1 cellular context compared by ENCODE assay signal in the genomic region with DNA sequence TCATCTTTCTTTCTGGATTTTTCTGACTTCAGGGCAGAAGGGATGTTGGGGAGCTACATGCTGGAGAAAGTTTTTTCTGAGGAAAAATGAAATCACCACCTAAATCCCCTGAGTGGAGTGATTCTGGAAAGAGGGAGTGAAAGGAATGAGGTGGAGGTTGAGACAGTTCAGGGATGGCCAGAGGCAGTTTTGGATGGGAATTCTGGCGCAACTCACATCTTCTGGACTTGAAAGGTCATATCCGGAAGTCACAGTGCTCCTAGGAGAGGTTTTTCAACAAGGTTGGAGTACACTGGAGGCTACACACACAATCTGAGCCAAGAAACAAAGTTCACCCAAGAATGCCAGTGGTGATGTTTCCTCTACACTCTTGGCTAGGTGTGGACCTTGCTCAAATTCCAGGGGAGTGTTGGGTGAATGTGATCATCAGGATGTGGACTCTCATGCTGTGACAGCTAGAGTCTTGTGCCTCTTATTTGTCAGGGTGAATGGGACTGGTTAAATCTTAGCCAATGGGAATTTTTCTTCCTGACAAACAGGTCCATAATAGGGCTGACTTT.
TF ChIP-seq lines count a peak whose summit lies in the region.

No MANE protein-coding gene starts in this region.

TF ChIP-seq in HepG2, 621 proteins besides CTCF, POLR2A, EP300 and RAD21 (continued from another document):
- TF ChIP-seq, protein P1, sequence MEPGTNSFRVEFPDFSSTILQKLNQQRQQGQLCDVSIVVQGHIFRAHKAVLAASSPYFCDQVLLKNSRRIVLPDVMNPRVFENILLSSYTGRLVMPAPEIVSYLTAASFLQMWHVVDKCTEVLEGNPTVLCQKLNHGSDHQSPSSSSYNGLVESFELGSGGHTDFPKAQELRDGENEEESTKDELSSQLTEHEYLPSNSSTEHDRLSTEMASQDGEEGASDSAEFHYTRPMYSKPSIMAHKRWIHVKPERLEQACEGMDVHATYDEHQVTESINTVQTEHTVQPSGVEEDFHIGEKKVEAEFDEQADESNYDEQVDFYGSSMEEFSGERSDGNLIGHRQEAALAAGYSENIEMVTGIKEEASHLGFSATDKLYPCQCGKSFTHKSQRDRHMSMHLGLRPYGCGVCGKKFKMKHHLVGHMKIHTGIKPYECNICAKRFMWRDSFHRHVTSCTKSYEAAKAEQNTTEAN (CRISPR knock-in tag; conservative IDR thresholded peaks at IDR 0.05) = no peak
- TF ChIP-seq MXD4 (CRISPR knock-in tag; IDR thresholded peaks at IDR 0.05) = no peak
- TF ChIP-seq, protein P2, sequence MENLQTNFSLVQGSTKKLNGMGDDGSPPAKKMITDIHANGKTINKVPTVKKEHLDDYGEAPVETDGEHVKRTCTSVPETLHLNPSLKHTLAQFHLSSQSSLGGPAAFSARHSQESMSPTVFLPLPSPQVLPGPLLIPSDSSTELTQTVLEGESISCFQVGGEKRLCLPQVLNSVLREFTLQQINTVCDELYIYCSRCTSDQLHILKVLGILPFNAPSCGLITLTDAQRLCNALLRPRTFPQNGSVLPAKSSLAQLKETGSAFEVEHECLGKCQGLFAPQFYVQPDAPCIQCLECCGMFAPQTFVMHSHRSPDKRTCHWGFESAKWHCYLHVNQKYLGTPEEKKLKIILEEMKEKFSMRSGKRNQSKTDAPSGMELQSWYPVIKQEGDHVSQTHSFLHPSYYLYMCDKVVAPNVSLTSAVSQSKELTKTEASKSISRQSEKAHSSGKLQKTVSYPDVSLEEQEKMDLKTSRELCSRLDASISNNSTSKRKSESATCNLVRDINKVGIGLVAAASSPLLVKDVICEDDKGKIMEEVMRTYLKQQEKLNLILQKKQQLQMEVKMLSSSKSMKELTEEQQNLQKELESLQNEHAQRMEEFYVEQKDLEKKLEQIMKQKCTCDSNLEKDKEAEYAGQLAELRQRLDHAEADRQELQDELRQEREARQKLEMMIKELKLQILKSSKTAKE (CRISPR knock-in tag; IDR thresholded peaks at IDR 0.05; ENCODE audit: borderline replicate concordance) = no peak
